9 cellular contexts compared by ENCODE assay signal in genomic region chr1:19974822-19975416, GRCh38. TPM values are rescaled to one million over a fixed set of nuclear protein-coding genes. Genes with fewer than 3 reads are reported as not detected.
DNase-seq lines count a peak whose midpoint lies in the region; ATAC-seq and TF ChIP-seq lines count a peak whose summit lies in the region.
"Had no signal": no experiment of that assay in that cellular context is flagged by ENCODE, and none has a peak within 500 bp of the region (broad histone marks: within the 10 kb centered on the region; RNA-seq: fewer than 3 reads in every experiment).

No MANE protein-coding gene starts in this region.

- no peaks in the 10 kb centered on the region for H3K9me3 ChIP-seq in cardiac muscle cell (ENCODE audit: low read depth)

- H3K27ac ChIP-seq in 22Rv1 (no peak overlapping the region), cardiac muscle cell (no peak overlapping the region)

- TF ChIP-seq CTCF in 22Rv1 (IDR thresholded peaks at IDR 0.05) (peak; percentile 84), cardiac muscle cell (IDR thresholded peaks at IDR 0.05; ENCODE audit: low read depth, low read length) (peak; percentile 100)

- ATAC-seq in activated T-cell treated with anti-CD3 and anti-CD28 coated beads, Interleukin-2, amount 50 U/mL, for 4 hours = peak; percentile 71 to 77

- H3K9me3 Mint-ChIP-seq in activated T-cell treated with anti-CD3 and anti-CD28 coated beads, Interleukin-2, amount 50 U/mL, for 4 hours = no peaks in the 10 kb centered on the region

- DNase-seq in GM04503 (ENCODE audit: low read depth) (peak; percentile 23), NCI-H2171 (lab: John Stamatoyannopoulos, UW) (peak; percentile 29), cardiac muscle cell (ENCODE audit: low read depth in 1 of 2, low spot score in 1 of 2) (peak; percentile 31 to 91), pulmonary artery endothelial cell (ENCODE audit: low read depth, low spot score) (peak; percentile 29), GDM1 (lab: John Stamatoyannopoulos, UW) (no peak), middle frontal gyrus (ENCODE audit: extremely low spot score, low spot score) (no peak)
- DNase-seq in activated T-cell treated with anti-CD3 and anti-CD28 coated beads, Interleukin-2, amount 50 U/mL, for 4 hours = no peak

- no peaks in the 10 kb centered on the region for H3K36me3 ChIP-seq in cardiac muscle cell

- H3K27me3 ChIP-seq in cardiac muscle cell = no peaks in the 10 kb centered on the region

- no peak overlapping the region for H3K4me3 ChIP-seq in cardiac muscle cell

- no peaks in the 10 kb centered on the region for H3K4me1 ChIP-seq in cardiac muscle cell (ENCODE audit: low read depth)

- H3K4me1 Mint-ChIP-seq in activated T-cell treated with anti-CD3 and anti-CD28 coated beads, Interleukin-2, amount 50 U/mL, for 4 hours (ENCODE audit: low read depth) = peaks cover 2% of the 10 kb centered on the region

- no peak overlapping the region for H3K4me3 Mint-ChIP-seq in activated T-cell treated with anti-CD3 and anti-CD28 coated beads, Interleukin-2, amount 50 U/mL, for 4 hours

- no peaks in the 10 kb centered on the region for H3K36me3 Mint-ChIP-seq in activated T-cell treated with anti-CD3 and anti-CD28 coated beads, Interleukin-2, amount 50 U/mL, for 4 hours (ENCODE audit: insufficient read depth)

- peaks cover 32% of the 10 kb centered on the region for H3K27me3 Mint-ChIP-seq in activated T-cell treated with anti-CD3 and anti-CD28 coated beads, Interleukin-2, amount 50 U/mL, for 4 hours (ENCODE audit: low read depth)

RNA-seq across cellular contexts. Expression of gene PLA2G2A, which starts 4.5 kb away (rescaled TPM):
- under 1 TPM in 1 of 3 donors, not detected in 2; 0.24 TPM for total RNA-seq in activated T-cell treated with anti-CD3 and anti-CD28 coated beads, Interleukin-2, amount 50 U/mL, for 4 hours
- total RNA-seq in cardiac muscle cell = not detected in 2 replicates
- polyA plus RNA-seq in cardiac muscle cell = 1.5 TPM in 1 of 2 replicates, not detected in the other
- total RNA-seq in pulmonary artery endothelial cell = not detected in 2 replicates
- total RNA-seq: temporal lobe had no signal

RNA-seq across cellular contexts. Expression of gene PLA2G2E, which starts 51.5 kb away (rescaled TPM):
- total RNA-seq in activated T-cell treated with anti-CD3 and anti-CD28 coated beads, Interleukin-2, amount 50 U/mL, for 4 hours = not detected
- total RNA-seq in cardiac muscle cell = not detected in 2 replicates
- not detected in 2 replicates for polyA plus RNA-seq in cardiac muscle cell
- not detected in 2 replicates for total RNA-seq in pulmonary artery endothelial cell
- total RNA-seq: temporal lobe had no signal

Comparison
In these comparisons a context has a peak if more than half of its experiments do, and no peak if none do; other contexts are left out.
1. DNase-seq: peak in GM04503 (single experiment), NCI-H2171 (single experiment), cardiac muscle cell (2 of 2) and pulmonary artery endothelial cell (single experiment); none in activated T-cell treated with anti-CD3 and anti-CD28 coated beads, Interleukin-2, amount 50 U/mL, for 4 hours (single experiment), GDM1 (single experiment) and middle frontal gyrus (single experiment).